1 cellular context compared by ENCODE assay signal in genomic region chr11:704799-705645, GRCh38.
TF ChIP-seq lines count a peak whose summit lies in the region.

No MANE protein-coding gene starts in this region.

TF ChIP-seq in H1, 55 proteins besides CTCF, POLR2A, EP300 and RAD21:
- TF ChIP-seq SUZ12 (IDR thresholded peaks at IDR 0.05; ENCODE audit: low read length) = 0 out of 2 replicates have a peak, but pooled peaks have one; percentile 4
- no peak for TF ChIP-seq ZNF274 (IDR thresholded peaks at IDR 0.05; ENCODE audit: borderline replicate concordance, extremely low read depth, low read length)
TF ChIP-seq in H1: peak in this region for 1.
